In genomic region chr2:164719996-164720941, GRCh38 we compare ENCODE assay signal across 12 cellular contexts.
DNase-seq lines count a peak whose midpoint lies in the region; ATAC-seq, FAIRE-seq and TF ChIP-seq lines count a peak whose summit lies in the region.
"Had no signal": no experiment of that assay in that cellular context is flagged by ENCODE, and none has a peak within 500 bp of the region (broad histone marks: within the 10 kb centered on the region; RNA-seq: fewer than 3 reads in every experiment).

No MANE protein-coding gene starts in this region.

- H3K4me1 Mint-ChIP-seq in activated T-cell treated with anti-CD3 and anti-CD28 coated beads, Interleukin-2, amount 50 U/mL, for 72 hours (ENCODE audit: low read depth) = no peaks in the 10 kb centered on the region

- no peak for TF ChIP-seq CTCF in dorsolateral prefrontal cortex (IDR thresholded peaks at IDR 0.05 in 54 of 56, conservative IDR thresholded peaks at IDR 0.05 in 2 of 56; ENCODE audit: low read depth in 1 of 56, partially characterized antibody in 56 of 56)
- TF ChIP-seq CTCF in sigmoid colon (IDR thresholded peaks at IDR 0.05) = no peak

- peak overlapping the region; percentile 36 for H3K27ac Mint-ChIP-seq in activated T-cell treated with anti-CD3 and anti-CD28 coated beads, Interleukin-2, amount 50 U/mL, for 72 hours
- H3K27ac Mint-ChIP-seq: activated naive CD4-positive, alpha-beta T cell treated with anti-CD3 and anti-CD28 coated beads for 36 hours had no signal

- H3K9me3 Mint-ChIP-seq in activated T-cell treated with anti-CD3 and anti-CD28 coated beads, Interleukin-2, amount 50 U/mL, for 72 hours = no peaks in the 10 kb centered on the region
- H3K9me3 Mint-ChIP-seq: activated naive CD4-positive, alpha-beta T cell treated with anti-CD3 and anti-CD28 coated beads for 36 hours had no signal

- no peak overlapping the region for H3K4me3 ChIP-seq in dorsolateral prefrontal cortex
- no peak overlapping the region for H3K4me3 ChIP-seq in sigmoid colon
- H3K4me3 ChIP-seq: SK-N-MC had no signal

- no peak for DNase-seq in activated T-cell treated with anti-CD3 and anti-CD28 coated beads, Interleukin-2, amount 50 U/mL, for 72 hours
- DNase-seq in activated T-cell treated with anti-CD3 and anti-CD28 coated beads, Interleukin-2, amount 50 U/mL, for 48 hours = no peak
- DNase-seq in dorsolateral prefrontal cortex (no peak), left kidney (ENCODE audit: low read depth, low spot score) (peak; percentile 67), urothelium cell line (ENCODE audit: low spot score) (peak; percentile 10), sigmoid colon (no peak)
- DNase-seq: activated naive CD4-positive, alpha-beta T cell treated with anti-CD3 and anti-CD28 coated beads for 36 hours had no signal

- H3K4me1 ChIP-seq in sigmoid colon = peaks cover 0 to 17% (median 4%) of the 10 kb centered on the region in 4 donors

- H3K27me3 ChIP-seq in dorsolateral prefrontal cortex = no peaks in the 10 kb centered on the region
- no peaks in the 10 kb centered on the region for H3K27me3 ChIP-seq in sigmoid colon

- H3K36me3 Mint-ChIP-seq in activated T-cell treated with anti-CD3 and anti-CD28 coated beads, Interleukin-2, amount 50 U/mL, for 72 hours (ENCODE audit: insufficient read depth in 2 of 2) = no peaks in the 10 kb centered on the region

- H3K36me3 ChIP-seq in sigmoid colon = peaks cover 0 to 5% (median 2%) of the 10 kb centered on the region in 4 donors

- FAIRE-seq in urothelium cell line (lab: Jason Lieb, UNC) = no peak
- FAIRE-seq: colon had no signal

- H3K27ac ChIP-seq in dorsolateral prefrontal cortex (peak overlapping the region in 30 of 59 donors; percentile 2 to 78 (median 31)), sigmoid colon (peak overlapping the region in 1 of 4 donors; percentile 11)
- H3K27ac ChIP-seq: 22Rv1, SK-N-MC had no signal

- ATAC-seq in activated T-cell treated with anti-CD3 and anti-CD28 coated beads, Interleukin-2, amount 50 U/mL, for 72 hours (replicated peaks in 1 of 2) = no peak
- ATAC-seq in HG03378 (IDR thresholded peaks at IDR 0.05; ENCODE audit: unreplicated experiment) (no peak), HG03442 (IDR thresholded peaks at IDR 0.05; ENCODE audit: unreplicated experiment) (no peak)

- no peak for TF ChIP-seq POLR2A in sigmoid colon (IDR thresholded peaks at IDR 0.05)

- no peak overlapping the region for H3K4me3 Mint-ChIP-seq in activated T-cell treated with anti-CD3 and anti-CD28 coated beads, Interleukin-2, amount 50 U/mL, for 72 hours
- H3K4me3 Mint-ChIP-seq: activated naive CD4-positive, alpha-beta T cell treated with anti-CD3 and anti-CD28 coated beads for 36 hours had no signal

- H3K9me3 ChIP-seq in sigmoid colon = no peaks in the 10 kb centered on the region

- intact Hi-C loops in dorsolateral prefrontal cortex (cut with DNase I) = loop anchor here (5.0 to 10.0 kb wide), 3 partner anchors 155 to 1565 kb away; no protein-coding TSS in a partner anchor
- intact Hi-C loops in sigmoid colon (cut with DNase I) = no loop called here

- no peaks in the 10 kb centered on the region for H3K27me3 Mint-ChIP-seq in activated T-cell treated with anti-CD3 and anti-CD28 coated beads, Interleukin-2, amount 50 U/mL, for 72 hours (ENCODE audit: low read depth)

- 82 to 90% methylated on average over 3 of the region's 3 CpGs for WGBS in sigmoid colon, 2 donors

- TF ChIP-seq EP300 in sigmoid colon (IDR thresholded peaks at IDR 0.05) = no peak

Comparison
In these comparisons a context has a peak if more than half of its experiments do, and no peak if none do; other contexts are left out.
1. DNase-seq: peak in left kidney (single experiment) and urothelium cell line (single experiment); none in activated T-cell treated with anti-CD3 and anti-CD28 coated beads, Interleukin-2, amount 50 U/mL, for 72 hours (0 of 2), activated T-cell treated with anti-CD3 and anti-CD28 coated beads, Interleukin-2, amount 50 U/mL, for 48 hours (0 of 2), dorsolateral prefrontal cortex (0 of 10) and sigmoid colon (single experiment).